ENCODE assay signal across 1 cellular context in the genomic region with DNA sequence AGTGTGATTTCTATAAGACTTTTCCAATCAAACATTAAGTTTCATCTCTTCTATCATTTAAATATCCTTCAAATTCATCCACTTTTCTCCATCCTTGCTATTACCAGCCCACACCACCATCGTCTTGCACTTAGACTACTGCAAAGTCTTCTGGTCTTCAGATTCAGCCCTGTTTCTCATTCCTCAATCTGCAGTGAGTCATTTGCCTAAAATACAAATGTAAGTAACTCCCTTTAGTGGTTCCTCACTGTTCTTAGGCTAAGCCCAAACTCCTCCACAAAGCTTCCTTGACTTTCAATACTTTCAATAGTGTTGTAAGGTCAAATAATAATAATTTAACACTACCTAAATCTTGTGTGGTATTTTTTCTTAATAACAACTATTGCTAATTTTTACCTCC.
TF ChIP-seq lines count a peak whose summit lies in the region.

No MANE protein-coding gene starts in this region.

TF ChIP-seq in HepG2, 621 proteins besides CTCF, POLR2A, EP300 and RAD21:
- TF ChIP-seq, protein P1, sequence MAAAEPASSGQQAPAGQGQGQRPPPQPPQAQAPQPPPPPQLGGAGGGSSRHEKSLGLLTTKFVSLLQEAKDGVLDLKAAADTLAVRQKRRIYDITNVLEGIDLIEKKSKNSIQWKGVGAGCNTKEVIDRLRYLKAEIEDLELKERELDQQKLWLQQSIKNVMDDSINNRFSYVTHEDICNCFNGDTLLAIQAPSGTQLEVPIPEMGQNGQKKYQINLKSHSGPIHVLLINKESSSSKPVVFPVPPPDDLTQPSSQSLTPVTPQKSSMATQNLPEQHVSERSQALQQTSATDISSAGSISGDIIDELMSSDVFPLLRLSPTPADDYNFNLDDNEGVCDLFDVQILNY (CRISPR knock-in tag; conservative IDR thresholded peaks at IDR 0.05), result no peak
- TF ChIP-seq MXD4 (CRISPR knock-in tag; IDR thresholded peaks at IDR 0.05) (no peak), EED (CRISPR knock-in tag; IDR thresholded peaks at IDR 0.05) (no peak), ZBTB3 (CRISPR knock-in tag; IDR thresholded peaks at IDR 0.05; ENCODE audit: borderline replicate concordance, low read depth) (no peak), ATRX (CRISPR knock-in tag; IDR thresholded peaks at IDR 0.05; ENCODE audit: borderline replicate concordance) (no peak), FIP1L1 (IDR thresholded peaks at IDR 0.05; ENCODE audit: borderline replicate concordance, insufficient read depth, low read depth, low read length) (no peak), ZNF326 (CRISPR knock-in tag; IDR thresholded peaks at IDR 0.05; ENCODE audit: borderline replicate concordance) (no peak)
- TF ChIP-seq, protein P2, sequence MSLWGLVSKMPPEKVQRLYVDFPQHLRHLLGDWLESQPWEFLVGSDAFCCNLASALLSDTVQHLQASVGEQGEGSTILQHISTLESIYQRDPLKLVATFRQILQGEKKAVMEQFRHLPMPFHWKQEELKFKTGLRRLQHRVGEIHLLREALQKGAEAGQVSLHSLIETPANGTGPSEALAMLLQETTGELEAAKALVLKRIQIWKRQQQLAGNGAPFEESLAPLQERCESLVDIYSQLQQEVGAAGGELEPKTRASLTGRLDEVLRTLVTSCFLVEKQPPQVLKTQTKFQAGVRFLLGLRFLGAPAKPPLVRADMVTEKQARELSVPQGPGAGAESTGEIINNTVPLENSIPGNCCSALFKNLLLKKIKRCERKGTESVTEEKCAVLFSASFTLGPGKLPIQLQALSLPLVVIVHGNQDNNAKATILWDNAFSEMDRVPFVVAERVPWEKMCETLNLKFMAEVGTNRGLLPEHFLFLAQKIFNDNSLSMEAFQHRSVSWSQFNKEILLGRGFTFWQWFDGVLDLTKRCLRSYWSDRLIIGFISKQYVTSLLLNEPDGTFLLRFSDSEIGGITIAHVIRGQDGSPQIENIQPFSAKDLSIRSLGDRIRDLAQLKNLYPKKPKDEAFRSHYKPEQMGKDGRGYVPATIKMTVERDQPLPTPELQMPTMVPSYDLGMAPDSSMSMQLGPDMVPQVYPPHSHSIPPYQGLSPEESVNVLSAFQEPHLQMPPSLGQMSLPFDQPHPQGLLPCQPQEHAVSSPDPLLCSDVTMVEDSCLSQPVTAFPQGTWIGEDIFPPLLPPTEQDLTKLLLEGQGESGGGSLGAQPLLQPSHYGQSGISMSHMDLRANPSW (CRISPR knock-in tag; IDR thresholded peaks at IDR 0.05; ENCODE audit: borderline replicate concordance), result no peak
- TF ChIP-seq, protein P3, sequence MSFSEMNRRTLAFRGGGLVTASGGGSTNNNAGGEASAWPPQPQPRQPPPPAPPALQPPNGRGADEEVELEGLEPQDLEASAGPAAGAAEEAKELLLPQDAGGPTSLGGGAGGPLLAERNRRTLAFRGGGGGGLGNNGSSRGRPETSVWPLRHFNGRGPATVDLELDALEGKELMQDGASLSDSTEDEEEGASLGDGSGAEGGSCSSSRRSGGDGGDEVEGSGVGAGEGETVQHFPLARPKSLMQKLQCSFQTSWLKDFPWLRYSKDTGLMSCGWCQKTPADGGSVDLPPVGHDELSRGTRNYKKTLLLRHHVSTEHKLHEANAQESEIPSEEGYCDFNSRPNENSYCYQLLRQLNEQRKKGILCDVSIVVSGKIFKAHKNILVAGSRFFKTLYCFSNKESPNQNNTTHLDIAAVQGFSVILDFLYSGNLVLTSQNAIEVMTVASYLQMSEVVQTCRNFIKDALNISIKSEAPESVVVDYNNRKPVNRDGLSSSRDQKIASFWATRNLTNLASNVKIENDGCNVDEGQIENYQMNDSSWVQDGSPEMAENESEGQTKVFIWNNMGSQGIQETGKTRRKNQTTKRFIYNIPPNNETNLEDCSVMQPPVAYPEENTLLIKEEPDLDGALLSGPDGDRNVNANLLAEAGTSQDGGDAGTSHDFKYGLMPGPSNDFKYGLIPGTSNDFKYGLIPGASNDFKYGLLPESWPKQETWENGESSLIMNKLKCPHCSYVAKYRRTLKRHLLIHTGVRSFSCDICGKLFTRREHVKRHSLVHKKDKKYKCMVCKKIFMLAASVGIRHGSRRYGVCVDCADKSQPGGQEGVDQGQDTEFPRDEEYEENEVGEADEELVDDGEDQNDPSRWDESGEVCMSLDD (CRISPR knock-in tag; IDR thresholded peaks at IDR 0.05; ENCODE audit: borderline replicate concordance), result no peak
